Comparison of ENCODE assay signal across 20 cellular contexts in the genomic region with DNA sequence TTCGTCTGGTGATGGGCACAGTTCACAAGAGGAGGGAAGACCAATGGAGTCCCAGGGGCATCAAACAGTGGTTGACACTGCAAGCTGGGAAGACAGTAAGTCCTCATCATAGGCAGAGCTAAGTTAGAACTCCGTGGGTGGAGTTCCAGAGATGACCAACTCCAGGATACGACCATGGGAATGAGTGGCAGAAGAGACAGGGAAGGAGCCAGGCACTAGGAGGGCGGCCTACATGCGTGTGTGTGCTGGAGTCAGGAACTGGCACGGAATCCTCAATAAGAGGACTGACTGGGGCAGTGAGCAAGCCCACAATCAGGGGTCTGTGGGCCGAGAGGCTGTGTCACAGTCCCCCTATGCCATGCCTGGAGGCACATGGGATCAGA. TPM values are rescaled to one million over a fixed set of nuclear protein-coding genes. Genes with fewer than 3 reads are reported as not detected.
A peak's percentile ranks its signal among the peaks of the same experiment; 100 is the strongest.
DNase-seq lines count a peak whose midpoint lies in the region; ATAC-seq and TF ChIP-seq lines count a peak whose summit lies in the region.
"Had no signal": no experiment of that assay in that cellular context is flagged by ENCODE, and none has a peak within 500 bp of the region (broad histone marks: within the 10 kb centered on the region; RNA-seq: fewer than 3 reads in every experiment).

No MANE protein-coding gene starts in this region.

- peaks cover 17% of the 10 kb centered on the region for H3K36me3 Mint-ChIP-seq in T-helper 2 cell treated with Interferon-gamma antibody and Interleukin-4, amounts not matched to agents 5 μg/mL and 100 μg/mL, for 36 hours (ENCODE audit: low read depth)
- peaks cover 0 to 72% (median 4%) of the 10 kb centered on the region in 3 donors for H3K36me3 Mint-ChIP-seq in CD8-positive, alpha-beta memory T cell
- peaks cover 2% of the 10 kb centered on the region for H3K36me3 Mint-ChIP-seq in chondrocyte (ENCODE audit: low read depth)

- CTCF ChIA-PET in CD8-positive, alpha-beta memory T cell (lab: Charles Lee), result interaction anchor here (0.9 to 1.0 kb wide), 2 partner anchors 30 to 37 kb away, joined by 3 read pairs; partner anchors contain the start of gene IRAK1

- H3K9me3 ChIP-seq in CD8-positive, alpha-beta memory T cell (ENCODE audit: low read length), result no peaks in the 10 kb centered on the region
- no peaks in the 10 kb centered on the region for H3K9me3 ChIP-seq in psoas muscle
- H3K9me3 ChIP-seq: right lobe of liver had no signal

- WGBS in psoas muscle, 3 donors, result 38 to 82% (median 55%) methylated on average over 5 to 7 of the region's 7 CpGs

- intact Hi-C loops in psoas muscle (cut with DNase I), result loop anchor here (2.0 to 5.0 kb wide), 2 partner anchors 37 to 38 kb away; no protein-coding TSS in a partner anchor

- H3K4me1 Mint-ChIP-seq in T-helper 2 cell treated with Interferon-gamma antibody and Interleukin-4, amounts not matched to agents 5 μg/mL and 100 μg/mL, for 36 hours (ENCODE audit: low read depth), result peaks cover 29% of the 10 kb centered on the region
- H3K4me1 Mint-ChIP-seq in CD8-positive, alpha-beta memory T cell, result peaks cover 37 to 57% (median 42%) of the 10 kb centered on the region in 3 donors
- H3K4me1 Mint-ChIP-seq in chondrocyte (ENCODE audit: low read depth), result peaks cover 55% of the 10 kb centered on the region

- H3K27ac ChIP-seq in CD8-positive, alpha-beta memory T cell (ENCODE audit: low read depth, low read length), result no peak overlapping the region
- H3K27ac ChIP-seq in psoas muscle, result peak overlapping the region; percentile 72

- H3K36me3 ChIP-seq in CD8-positive, alpha-beta memory T cell (ENCODE audit: insufficient read depth, low read length), result peaks cover 15% of the 10 kb centered on the region
- no peaks in the 10 kb centered on the region for H3K36me3 ChIP-seq in psoas muscle (ENCODE audit: insufficient read depth in 1 of 2, low read depth in 1 of 2)
- H3K36me3 ChIP-seq: right lobe of liver had no signal

- POLR2A ChIA-PET in CD8-positive, alpha-beta memory T cell (lab: Charles Lee), result no interaction called here

- H3K27me3 ChIP-seq in CD8-positive, alpha-beta memory T cell (ENCODE audit: insufficient read depth, low read length, poor library complexity, severe bottlenecking), result no peaks in the 10 kb centered on the region
- H3K27me3 ChIP-seq in psoas muscle (ENCODE audit: insufficient read depth in 3 of 3, low read length in 2 of 3), result peaks cover 0 to 32% (median 0%) of the 10 kb centered on the region in 3 donors
- H3K27me3 ChIP-seq: right lobe of liver had no signal

- peaks cover 15% of the 10 kb centered on the region for H3K4me1 ChIP-seq in CD8-positive, alpha-beta memory T cell (ENCODE audit: insufficient read depth, low read length)
- peaks cover 50% of the 10 kb centered on the region for H3K4me1 ChIP-seq in psoas muscle

- H3K4me3 ChIP-seq in CD8-positive, alpha-beta memory T cell (ENCODE audit: low read length), result no peak overlapping the region
- no peak overlapping the region for H3K4me3 ChIP-seq in psoas muscle
- H3K4me3 ChIP-seq: right lobe of liver had no signal

- H3K4me3 Mint-ChIP-seq in T-helper 2 cell treated with Interferon-gamma antibody and Interleukin-4, amounts not matched to agents 5 μg/mL and 100 μg/mL, for 36 hours, result no peak overlapping the region
- H3K4me3 Mint-ChIP-seq in CD8-positive, alpha-beta memory T cell, result no peak overlapping the region
- no peak overlapping the region for H3K4me3 Mint-ChIP-seq in chondrocyte (ENCODE audit: unreplicated experiment)
- H3K4me3 Mint-ChIP-seq: brain, neural crest cell had no signal

- no peaks in the 10 kb centered on the region for H3K27me3 Mint-ChIP-seq in T-helper 2 cell treated with Interferon-gamma antibody and Interleukin-4, amounts not matched to agents 5 μg/mL and 100 μg/mL, for 36 hours (ENCODE audit: low read depth)
- H3K27me3 Mint-ChIP-seq in CD8-positive, alpha-beta memory T cell, result peaks cover 0 to 17% of the 10 kb centered on the region in 2 donors
- no peaks in the 10 kb centered on the region for H3K27me3 Mint-ChIP-seq in chondrocyte (ENCODE audit: low read depth)

- no peaks in the 10 kb centered on the region for H3K9me3 Mint-ChIP-seq in T-helper 2 cell treated with Interferon-gamma antibody and Interleukin-4, amounts not matched to agents 5 μg/mL and 100 μg/mL, for 36 hours
- H3K9me3 Mint-ChIP-seq in CD8-positive, alpha-beta memory T cell, result no peaks in the 10 kb centered on the region
- H3K9me3 Mint-ChIP-seq in chondrocyte (ENCODE audit: low read depth), result no peaks in the 10 kb centered on the region
- H3K9me3 Mint-ChIP-seq: neural crest cell had no signal

- peak in 3 of 4 donors; percentile 20 to 37 (median 26) for ATAC-seq in psoas muscle
- ATAC-seq in GM18870 (IDR thresholded peaks at IDR 0.05; ENCODE audit: unreplicated experiment), result no peak

- peak overlapping the region; percentile 64 for H3K27ac Mint-ChIP-seq in T-helper 2 cell treated with Interferon-gamma antibody and Interleukin-4, amounts not matched to agents 5 μg/mL and 100 μg/mL, for 36 hours
- H3K27ac Mint-ChIP-seq in CD8-positive, alpha-beta memory T cell, result peak overlapping the region in 7 of 8 donors; percentile 13 to 79 (median 47)
- H3K27ac Mint-ChIP-seq in chondrocyte (ENCODE audit: unreplicated experiment), result peak overlapping the region; percentile 53

- DNase-seq in T-helper 2 cell treated with Interferon-gamma antibody and Interleukin-4, amounts not matched to agents 5 μg/mL and 100 μg/mL, for 36 hours (ENCODE audit: low spot score), result no peak
- DNase-seq in T-helper 2 cell (no peak), chondrocyte (ENCODE audit: low spot score) (no peak), psoas muscle (no peak), iPS-NIHi7 (ENCODE audit: extremely low spot score) (no peak), NCI-H226 (no peak)
- DNase-seq in CD8-positive, alpha-beta memory T cell, result no peak
- DNase-seq: activated CD4-positive, CD25-positive, alpha-beta regulatory T cell treated with anti-CD3 and anti-CD28 coated beads, Interleukin-2, amount 50 U/mL, for 72 hours; effector CD8-positive, alpha-beta T cell; HCEC 1CT; IMR-90; NCI-H1048; NCI-H2171 treated with DMSO at 0.1 percent for 48 hours; RPMI8226; stimulated activated CD4-positive, alpha-beta T cell treated with anti-CD3 and anti-CD28 coated beads, Interleukin-4, amount 100 ng/mL, for 24 hours; T-helper 1 cell had no signal

- TF ChIP-seq CTCF in chondrocyte (IDR thresholded peaks at IDR 0.05) (no peak), psoas muscle (IDR thresholded peaks at IDR 0.05) (no peak)

RNA-seq across cellular contexts. Expression of gene IRAK1, which starts 30.4 kb away (rescaled TPM):
- total RNA-seq in CD8-positive, alpha-beta memory T cell, result 100 to 1,000 TPM; 208 to 214 TPM
- 58.0 TPM for polyA plus RNA-seq in CD8-positive, alpha-beta memory T cell
- total RNA-seq in chondrocyte (88.0 to 113 TPM (median 104 TPM) in 3 replicates), psoas muscle (100 to 1,000 TPM in 2 of 4 donors, 10 to 100 TPM in 2; 56.1 to 158 (median 101) TPM)
- polyA plus RNA-seq in psoas muscle, result 100 to 1,000 TPM; 127 to 368 (median 202) TPM

RNA-seq across cellular contexts. Expression of gene MECP2, which starts 47.4 kb away (rescaled TPM):
- 100 to 1,000 TPM in 1 of 2 experiments, 10 to 100 TPM in 1; 49.5 to 120 TPM for total RNA-seq in CD8-positive, alpha-beta memory T cell
- polyA plus RNA-seq in CD8-positive, alpha-beta memory T cell, result 24.3 TPM
- total RNA-seq in chondrocyte (32.3 to 35.5 TPM (median 34.2 TPM) in 3 replicates), psoas muscle (10 to 100 TPM; 27.6 to 46.9 (median 33.9) TPM)
- 10 to 100 TPM; 33.5 to 54.4 (median 35.5) TPM for polyA plus RNA-seq in psoas muscle
